Comparison of ENCODE assay signal across 1 cellular context in the genomic region with DNA sequence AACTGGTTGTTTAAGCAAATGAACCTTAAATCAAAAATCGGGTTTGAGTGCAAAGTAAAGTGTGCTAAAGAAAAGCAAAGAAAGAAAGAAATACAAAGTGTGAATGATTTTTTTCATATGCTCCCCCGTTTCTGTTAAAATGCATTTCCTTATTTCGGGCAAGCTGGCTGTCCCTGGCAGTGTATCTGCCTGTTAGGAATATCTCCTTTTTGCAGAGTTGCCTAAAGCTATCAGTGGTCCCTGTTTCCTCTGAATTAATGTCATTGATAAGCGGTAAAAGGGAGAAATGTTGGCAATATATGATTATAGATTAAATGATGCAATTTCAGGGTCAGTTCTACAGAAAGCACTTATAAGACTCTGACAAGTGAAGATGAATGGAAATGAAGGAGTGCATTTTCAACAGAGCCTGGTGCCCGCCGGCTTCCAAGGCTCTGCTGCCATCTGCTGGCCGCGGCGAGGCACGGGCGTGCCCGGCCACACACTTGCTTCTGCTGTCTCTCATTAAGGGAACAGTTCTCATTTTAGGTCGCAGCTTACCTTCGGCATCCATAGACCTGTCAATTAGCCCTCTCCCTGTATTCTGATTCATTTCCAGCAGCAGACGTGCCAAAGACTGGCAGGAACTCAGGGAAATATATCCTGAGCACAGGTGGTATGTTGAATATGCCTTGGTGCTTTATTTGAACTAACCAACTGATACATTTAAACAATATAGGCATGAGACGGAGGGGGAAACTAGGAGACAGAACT.
TF ChIP-seq lines count a peak whose summit lies in the region.

No MANE protein-coding gene starts in this region.

TF ChIP-seq in K562, 482 proteins besides CTCF, POLR2A, EP300 and RAD21 (continued from another document):
- TF ChIP-seq, protein P1, sequence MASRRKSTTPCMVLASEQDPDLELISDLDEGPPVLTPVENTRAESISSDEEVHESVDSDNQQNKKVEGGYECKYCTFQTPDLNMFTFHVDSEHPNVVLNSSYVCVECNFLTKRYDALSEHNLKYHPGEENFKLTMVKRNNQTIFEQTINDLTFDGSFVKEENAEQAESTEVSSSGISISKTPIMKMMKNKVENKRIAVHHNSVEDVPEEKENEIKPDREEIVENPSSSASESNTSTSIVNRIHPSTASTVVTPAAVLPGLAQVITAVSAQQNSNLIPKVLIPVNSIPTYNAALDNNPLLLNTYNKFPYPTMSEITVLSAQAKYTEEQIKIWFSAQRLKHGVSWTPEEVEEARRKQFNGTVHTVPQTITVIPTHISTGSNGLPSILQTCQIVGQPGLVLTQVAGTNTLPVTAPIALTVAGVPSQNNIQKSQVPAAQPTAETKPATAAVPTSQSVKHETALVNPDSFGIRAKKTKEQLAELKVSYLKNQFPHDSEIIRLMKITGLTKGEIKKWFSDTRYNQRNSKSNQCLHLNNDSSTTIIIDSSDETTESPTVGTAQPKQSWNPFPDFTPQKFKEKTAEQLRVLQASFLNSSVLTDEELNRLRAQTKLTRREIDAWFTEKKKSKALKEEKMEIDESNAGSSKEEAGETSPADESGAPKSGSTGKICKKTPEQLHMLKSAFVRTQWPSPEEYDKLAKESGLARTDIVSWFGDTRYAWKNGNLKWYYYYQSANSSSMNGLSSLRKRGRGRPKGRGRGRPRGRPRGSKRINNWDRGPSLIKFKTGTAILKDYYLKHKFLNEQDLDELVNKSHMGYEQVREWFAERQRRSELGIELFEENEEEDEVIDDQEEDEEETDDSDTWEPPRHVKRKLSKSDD (conservative IDR thresholded peaks at IDR 0.05; ENCODE audit: low read length) = no peak
- no peak for TF ChIP-seq NONO (IDR thresholded peaks at IDR 0.05; ENCODE audit: low read depth in 2 of 2, low read length in 1 of 2)
- TF ChIP-seq, protein P2, sequence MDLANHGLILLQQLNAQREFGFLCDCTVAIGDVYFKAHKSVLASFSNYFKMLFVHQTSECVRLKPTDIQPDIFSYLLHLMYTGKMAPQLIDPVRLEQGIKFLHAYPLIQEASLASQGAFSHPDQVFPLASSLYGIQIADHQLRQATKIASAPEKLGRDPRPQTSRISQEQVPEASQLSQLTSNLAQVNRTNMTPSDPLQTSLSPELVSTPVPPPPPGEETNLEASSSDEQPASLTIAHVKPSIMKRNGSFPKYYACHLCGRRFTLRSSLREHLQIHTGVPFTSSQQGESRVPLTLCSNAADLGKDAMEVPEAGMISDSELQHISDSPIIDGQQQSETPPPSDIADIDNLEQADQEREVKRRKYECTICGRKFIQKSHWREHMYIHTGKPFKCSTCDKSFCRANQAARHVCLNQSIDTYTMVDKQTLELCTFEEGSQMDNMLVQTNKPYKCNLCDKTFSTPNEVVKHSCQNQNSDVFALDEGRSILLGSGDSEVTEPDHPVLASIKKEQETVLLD (IDR thresholded peaks at IDR 0.05) = no peak
- TF ChIP-seq, protein P3, sequence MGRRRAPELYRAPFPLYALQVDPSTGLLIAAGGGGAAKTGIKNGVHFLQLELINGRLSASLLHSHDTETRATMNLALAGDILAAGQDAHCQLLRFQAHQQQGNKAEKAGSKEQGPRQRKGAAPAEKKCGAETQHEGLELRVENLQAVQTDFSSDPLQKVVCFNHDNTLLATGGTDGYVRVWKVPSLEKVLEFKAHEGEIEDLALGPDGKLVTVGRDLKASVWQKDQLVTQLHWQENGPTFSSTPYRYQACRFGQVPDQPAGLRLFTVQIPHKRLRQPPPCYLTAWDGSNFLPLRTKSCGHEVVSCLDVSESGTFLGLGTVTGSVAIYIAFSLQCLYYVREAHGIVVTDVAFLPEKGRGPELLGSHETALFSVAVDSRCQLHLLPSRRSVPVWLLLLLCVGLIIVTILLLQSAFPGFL (CRISPR knock-in tag; IDR thresholded peaks at IDR 0.05) = no peak
- TF ChIP-seq SRF (CRISPR knock-in tag; IDR thresholded peaks at IDR 0.05) = no peak
- no peak for TF ChIP-seq ARNT (IDR thresholded peaks at IDR 0.05)
- TF ChIP-seq, protein P4, sequence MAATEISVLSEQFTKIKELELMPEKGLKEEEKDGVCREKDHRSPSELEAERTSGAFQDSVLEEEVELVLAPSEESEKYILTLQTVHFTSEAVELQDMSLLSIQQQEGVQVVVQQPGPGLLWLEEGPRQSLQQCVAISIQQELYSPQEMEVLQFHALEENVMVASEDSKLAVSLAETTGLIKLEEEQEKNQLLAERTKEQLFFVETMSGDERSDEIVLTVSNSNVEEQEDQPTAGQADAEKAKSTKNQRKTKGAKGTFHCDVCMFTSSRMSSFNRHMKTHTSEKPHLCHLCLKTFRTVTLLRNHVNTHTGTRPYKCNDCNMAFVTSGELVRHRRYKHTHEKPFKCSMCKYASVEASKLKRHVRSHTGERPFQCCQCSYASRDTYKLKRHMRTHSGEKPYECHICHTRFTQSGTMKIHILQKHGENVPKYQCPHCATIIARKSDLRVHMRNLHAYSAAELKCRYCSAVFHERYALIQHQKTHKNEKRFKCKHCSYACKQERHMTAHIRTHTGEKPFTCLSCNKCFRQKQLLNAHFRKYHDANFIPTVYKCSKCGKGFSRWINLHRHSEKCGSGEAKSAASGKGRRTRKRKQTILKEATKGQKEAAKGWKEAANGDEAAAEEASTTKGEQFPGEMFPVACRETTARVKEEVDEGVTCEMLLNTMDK (IDR thresholded peaks at IDR 0.05; ENCODE audit: borderline replicate concordance, insufficient read depth, low read depth, low read length, poor library complexity, severe bottlenecking) = no peak
- TF ChIP-seq, protein P5, sequence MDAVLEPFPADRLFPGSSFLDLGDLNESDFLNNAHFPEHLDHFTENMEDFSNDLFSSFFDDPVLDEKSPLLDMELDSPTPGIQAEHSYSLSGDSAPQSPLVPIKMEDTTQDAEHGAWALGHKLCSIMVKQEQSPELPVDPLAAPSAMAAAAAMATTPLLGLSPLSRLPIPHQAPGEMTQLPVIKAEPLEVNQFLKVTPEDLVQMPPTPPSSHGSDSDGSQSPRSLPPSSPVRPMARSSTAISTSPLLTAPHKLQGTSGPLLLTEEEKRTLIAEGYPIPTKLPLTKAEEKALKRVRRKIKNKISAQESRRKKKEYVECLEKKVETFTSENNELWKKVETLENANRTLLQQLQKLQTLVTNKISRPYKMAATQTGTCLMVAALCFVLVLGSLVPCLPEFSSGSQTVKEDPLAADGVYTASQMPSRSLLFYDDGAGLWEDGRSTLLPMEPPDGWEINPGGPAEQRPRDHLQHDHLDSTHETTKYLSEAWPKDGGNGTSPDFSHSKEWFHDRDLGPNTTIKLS (IDR thresholded peaks at IDR 0.05; ENCODE audit: borderline replicate concordance, low read depth) = no peak
- TF ChIP-seq, protein P6, sequence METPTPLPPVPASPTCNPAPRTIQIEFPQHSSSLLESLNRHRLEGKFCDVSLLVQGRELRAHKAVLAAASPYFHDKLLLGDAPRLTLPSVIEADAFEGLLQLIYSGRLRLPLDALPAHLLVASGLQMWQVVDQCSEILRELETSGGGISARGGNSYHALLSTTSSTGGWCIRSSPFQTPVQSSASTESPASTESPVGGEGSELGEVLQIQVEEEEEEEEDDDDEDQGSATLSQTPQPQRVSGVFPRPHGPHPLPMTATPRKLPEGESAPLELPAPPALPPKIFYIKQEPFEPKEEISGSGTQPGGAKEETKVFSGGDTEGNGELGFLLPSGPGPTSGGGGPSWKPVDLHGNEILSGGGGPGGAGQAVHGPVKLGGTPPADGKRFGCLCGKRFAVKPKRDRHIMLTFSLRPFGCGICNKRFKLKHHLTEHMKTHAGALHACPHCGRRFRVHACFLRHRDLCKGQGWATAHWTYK (CRISPR knock-in tag; IDR thresholded peaks at IDR 0.05) = no peak
- TF ChIP-seq STAG1 (CRISPR knock-in tag; IDR thresholded peaks at IDR 0.05; ENCODE audit: borderline replicate concordance) = peak; percentile 94
- peak; percentile 85 for TF ChIP-seq SMC3 (conservative IDR thresholded peaks at IDR 0.05; ENCODE audit: insufficient read depth, low read depth, low read length)
- TF ChIP-seq, protein P7, sequence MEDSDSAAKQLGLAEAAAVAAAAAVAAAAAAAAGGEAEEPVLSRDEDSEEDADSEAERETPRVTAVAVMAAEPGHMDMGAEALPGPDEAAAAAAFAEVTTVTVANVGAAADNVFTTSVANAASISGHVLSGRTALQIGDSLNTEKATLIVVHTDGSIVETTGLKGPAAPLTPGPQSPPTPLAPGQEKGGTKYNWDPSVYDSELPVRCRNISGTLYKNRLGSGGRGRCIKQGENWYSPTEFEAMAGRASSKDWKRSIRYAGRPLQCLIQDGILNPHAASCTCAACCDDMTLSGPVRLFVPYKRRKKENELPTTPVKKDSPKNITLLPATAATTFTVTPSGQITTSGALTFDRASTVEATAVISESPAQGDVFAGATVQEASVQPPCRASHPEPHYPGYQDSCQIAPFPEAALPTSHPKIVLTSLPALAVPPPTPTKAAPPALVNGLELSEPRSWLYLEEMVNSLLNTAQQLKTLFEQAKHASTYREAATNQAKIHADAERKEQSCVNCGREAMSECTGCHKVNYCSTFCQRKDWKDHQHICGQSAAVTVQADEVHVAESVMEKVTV (CRISPR knock-in tag; IDR thresholded peaks at IDR 0.05) = peak; percentile 92
- no peak for TF ChIP-seq GABPA (tag; conservative IDR thresholded peaks at IDR 0.05; ENCODE audit: low read depth)
- TF ChIP-seq MCM7 (IDR thresholded peaks at IDR 0.05) = no peak
- TF ChIP-seq CEBPG (CRISPR knock-in tag; IDR thresholded peaks at IDR 0.05) = no peak
- TF ChIP-seq CEBPG (tag; conservative IDR thresholded peaks at IDR 0.05 in 1 of 2, IDR thresholded peaks at IDR 0.05 in 1 of 2) = peak in 1 of 2 experiments; percentile 41; a peak in 1 of 4 replicates
- no peak for TF ChIP-seq SMAD2 (IDR thresholded peaks at IDR 0.05; ENCODE audit: low read depth, low read length)
- TF ChIP-seq CBX5 (IDR thresholded peaks at IDR 0.05; ENCODE audit: borderline replicate concordance, low read depth) = no peak
- no peak for TF ChIP-seq RBFOX2 (IDR thresholded peaks at IDR 0.05; ENCODE audit: low read depth, low read length)
- no peak for TF ChIP-seq NFE2L1 (tag; IDR thresholded peaks at IDR 0.05; ENCODE audit: borderline replicate concordance, low read depth)
- no peak for TF ChIP-seq ZNF165 (CRISPR knock-in tag; IDR thresholded peaks at IDR 0.05; ENCODE audit: borderline replicate concordance)
- no peak for TF ChIP-seq POLR2G (IDR thresholded peaks at IDR 0.05; ENCODE audit: low read depth, low read length)
